In the genomic region with DNA sequence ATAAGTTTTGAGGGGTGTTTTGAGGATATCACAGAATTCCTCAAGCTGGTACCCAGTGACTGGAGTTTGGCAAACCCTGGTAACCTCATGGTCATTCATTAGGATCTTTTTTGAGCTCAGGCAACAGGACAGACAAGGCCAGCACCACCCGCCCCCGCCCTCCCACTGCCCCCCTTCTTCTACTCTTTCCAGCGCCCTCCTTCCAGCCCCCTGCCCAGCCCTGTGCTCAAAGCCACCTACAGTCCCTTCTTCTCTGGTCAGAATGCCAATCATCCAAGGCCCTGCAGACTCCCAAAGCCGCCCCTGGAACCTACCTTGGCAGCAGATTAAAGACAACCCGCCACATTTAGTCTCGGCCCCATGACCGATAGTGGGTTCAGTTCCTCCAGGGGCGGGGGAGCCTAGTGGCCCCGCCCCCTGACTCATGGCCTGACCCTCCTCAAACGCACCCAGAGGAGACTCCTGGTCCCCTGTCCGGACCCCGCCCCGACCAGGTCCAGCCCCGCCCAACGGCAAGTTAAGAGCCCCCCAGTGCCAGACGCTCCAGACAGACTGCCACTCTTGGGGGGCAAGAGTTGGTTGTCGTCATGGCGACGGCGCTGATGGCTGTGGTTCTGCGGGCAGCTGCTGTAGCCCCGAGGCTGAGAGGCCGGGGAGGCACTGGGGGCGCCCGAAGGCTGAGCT, we compare ENCODE assay signal across 1 cellular context.
TF ChIP-seq lines count a peak whose summit lies in the region.

A gene with protein sequence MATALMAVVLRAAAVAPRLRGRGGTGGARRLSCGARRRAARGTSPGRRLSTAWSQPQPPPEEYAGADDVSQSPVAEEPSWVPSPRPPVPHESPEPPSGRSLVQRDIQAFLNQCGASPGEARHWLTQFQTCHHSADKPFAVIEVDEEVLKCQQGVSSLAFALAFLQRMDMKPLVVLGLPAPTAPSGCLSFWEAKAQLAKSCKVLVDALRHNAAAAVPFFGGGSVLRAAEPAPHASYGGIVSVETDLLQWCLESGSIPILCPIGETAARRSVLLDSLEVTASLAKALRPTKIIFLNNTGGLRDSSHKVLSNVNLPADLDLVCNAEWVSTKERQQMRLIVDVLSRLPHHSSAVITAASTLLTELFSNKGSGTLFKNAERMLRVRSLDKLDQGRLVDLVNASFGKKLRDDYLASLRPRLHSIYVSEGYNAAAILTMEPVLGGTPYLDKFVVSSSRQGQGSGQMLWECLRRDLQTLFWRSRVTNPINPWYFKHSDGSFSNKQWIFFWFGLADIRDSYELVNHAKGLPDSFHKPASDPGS (plus strand): TSS at position 546 of the 684 bp plus-strand sequence. CDS start 42 bp downstream, at position 588.

TF ChIP-seq in HepG2, 621 proteins besides CTCF, POLR2A, EP300 and RAD21 (continued from another document and continues in another):
- TF ChIP-seq YY1 (IDR thresholded peaks at IDR 0.05; ENCODE audit: insufficient read depth, insufficient replicate concordance, low read depth, low read length) (peak; percentile 51), ZNF564 (CRISPR knock-in tag; IDR thresholded peaks at IDR 0.05) (no peak), ZSCAN29 (CRISPR knock-in tag; conservative IDR thresholded peaks at IDR 0.05) (no peak), ONECUT2 (CRISPR knock-in tag; IDR thresholded peaks at IDR 0.05) (no peak), TBX2 (CRISPR knock-in tag; IDR thresholded peaks at IDR 0.05; ENCODE audit: borderline replicate concordance) (no peak), ZNF589 (CRISPR knock-in tag; conservative IDR thresholded peaks at IDR 0.05) (no peak), ASH2L (IDR thresholded peaks at IDR 0.05; ENCODE audit: insufficient read length, low read depth, low read length) (no peak), TEAD2 (CRISPR knock-in tag; IDR thresholded peaks at IDR 0.05) (no peak), NAIF1 (CRISPR knock-in tag; IDR thresholded peaks at IDR 0.05; ENCODE audit: borderline replicate concordance) (no peak), ZNF343 (CRISPR knock-in tag; IDR thresholded peaks at IDR 0.05) (0 out of 2 replicates have a peak, but pooled peaks have one; percentile 24), NR2C2 (CRISPR knock-in tag; IDR thresholded peaks at IDR 0.05; ENCODE audit: borderline replicate concordance) (no peak), RNF2 (conservative IDR thresholded peaks at IDR 0.05; ENCODE audit: low read depth) (no peak), ZEB1 (IDR thresholded peaks at IDR 0.05; ENCODE audit: insufficient replicate concordance, low read depth) (no peak), POLR2AphosphoS2 (IDR thresholded peaks at IDR 0.05; ENCODE audit: low read depth, low read length) (no peak), ZMYM3 (CRISPR knock-in tag; IDR thresholded peaks at IDR 0.05) (no peak), ZNF350 (CRISPR knock-in tag; IDR thresholded peaks at IDR 0.05; ENCODE audit: borderline replicate concordance, low read depth) (no peak), ZNF264 (CRISPR knock-in tag; IDR thresholded peaks at IDR 0.05) (no peak), ZSCAN31 (CRISPR knock-in tag; IDR thresholded peaks at IDR 0.05; ENCODE audit: low read depth) (no peak), CBX1 (IDR thresholded peaks at IDR 0.05; ENCODE audit: low read depth) (no peak), MYNN (CRISPR knock-in tag; IDR thresholded peaks at IDR 0.05; ENCODE audit: low read depth) (no peak; the same call in 1 of the 2 replicates), ZNF563 (CRISPR knock-in tag; IDR thresholded peaks at IDR 0.05) (no peak), SRY (CRISPR knock-in tag; IDR thresholded peaks at IDR 0.05) (no peak; the same call in 1 of the 2 replicates), ZSCAN25 (CRISPR knock-in tag; IDR thresholded peaks at IDR 0.05) (peak; percentile 56; the same call in 1 of the 2 replicates), ISX (CRISPR knock-in tag; conservative IDR thresholded peaks at IDR 0.05) (no peak), YEATS4 (CRISPR knock-in tag; IDR thresholded peaks at IDR 0.05; ENCODE audit: borderline replicate concordance) (no peak), ZNF253 (CRISPR knock-in tag; IDR thresholded peaks at IDR 0.05; ENCODE audit: borderline replicate concordance) (no peak)
- TF ChIP-seq, protein P1, sequence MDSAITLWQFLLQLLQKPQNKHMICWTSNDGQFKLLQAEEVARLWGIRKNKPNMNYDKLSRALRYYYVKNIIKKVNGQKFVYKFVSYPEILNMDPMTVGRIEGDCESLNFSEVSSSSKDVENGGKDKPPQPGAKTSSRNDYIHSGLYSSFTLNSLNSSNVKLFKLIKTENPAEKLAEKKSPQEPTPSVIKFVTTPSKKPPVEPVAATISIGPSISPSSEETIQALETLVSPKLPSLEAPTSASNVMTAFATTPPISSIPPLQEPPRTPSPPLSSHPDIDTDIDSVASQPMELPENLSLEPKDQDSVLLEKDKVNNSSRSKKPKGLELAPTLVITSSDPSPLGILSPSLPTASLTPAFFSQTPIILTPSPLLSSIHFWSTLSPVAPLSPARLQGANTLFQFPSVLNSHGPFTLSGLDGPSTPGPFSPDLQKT (CRISPR knock-in tag; IDR thresholded peaks at IDR 0.05; ENCODE audit: borderline replicate concordance), result no peak
- TF ChIP-seq, protein P2, sequence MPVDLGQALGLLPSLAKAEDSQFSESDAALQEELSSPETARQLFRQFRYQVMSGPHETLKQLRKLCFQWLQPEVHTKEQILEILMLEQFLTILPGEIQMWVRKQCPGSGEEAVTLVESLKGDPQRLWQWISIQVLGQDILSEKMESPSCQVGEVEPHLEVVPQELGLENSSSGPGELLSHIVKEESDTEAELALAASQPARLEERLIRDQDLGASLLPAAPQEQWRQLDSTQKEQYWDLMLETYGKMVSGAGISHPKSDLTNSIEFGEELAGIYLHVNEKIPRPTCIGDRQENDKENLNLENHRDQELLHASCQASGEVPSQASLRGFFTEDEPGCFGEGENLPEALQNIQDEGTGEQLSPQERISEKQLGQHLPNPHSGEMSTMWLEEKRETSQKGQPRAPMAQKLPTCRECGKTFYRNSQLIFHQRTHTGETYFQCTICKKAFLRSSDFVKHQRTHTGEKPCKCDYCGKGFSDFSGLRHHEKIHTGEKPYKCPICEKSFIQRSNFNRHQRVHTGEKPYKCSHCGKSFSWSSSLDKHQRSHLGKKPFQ (CRISPR knock-in tag; IDR thresholded peaks at IDR 0.05; ENCODE audit: insufficient replicate concordance), result no peak
- TF ChIP-seq, protein P3, sequence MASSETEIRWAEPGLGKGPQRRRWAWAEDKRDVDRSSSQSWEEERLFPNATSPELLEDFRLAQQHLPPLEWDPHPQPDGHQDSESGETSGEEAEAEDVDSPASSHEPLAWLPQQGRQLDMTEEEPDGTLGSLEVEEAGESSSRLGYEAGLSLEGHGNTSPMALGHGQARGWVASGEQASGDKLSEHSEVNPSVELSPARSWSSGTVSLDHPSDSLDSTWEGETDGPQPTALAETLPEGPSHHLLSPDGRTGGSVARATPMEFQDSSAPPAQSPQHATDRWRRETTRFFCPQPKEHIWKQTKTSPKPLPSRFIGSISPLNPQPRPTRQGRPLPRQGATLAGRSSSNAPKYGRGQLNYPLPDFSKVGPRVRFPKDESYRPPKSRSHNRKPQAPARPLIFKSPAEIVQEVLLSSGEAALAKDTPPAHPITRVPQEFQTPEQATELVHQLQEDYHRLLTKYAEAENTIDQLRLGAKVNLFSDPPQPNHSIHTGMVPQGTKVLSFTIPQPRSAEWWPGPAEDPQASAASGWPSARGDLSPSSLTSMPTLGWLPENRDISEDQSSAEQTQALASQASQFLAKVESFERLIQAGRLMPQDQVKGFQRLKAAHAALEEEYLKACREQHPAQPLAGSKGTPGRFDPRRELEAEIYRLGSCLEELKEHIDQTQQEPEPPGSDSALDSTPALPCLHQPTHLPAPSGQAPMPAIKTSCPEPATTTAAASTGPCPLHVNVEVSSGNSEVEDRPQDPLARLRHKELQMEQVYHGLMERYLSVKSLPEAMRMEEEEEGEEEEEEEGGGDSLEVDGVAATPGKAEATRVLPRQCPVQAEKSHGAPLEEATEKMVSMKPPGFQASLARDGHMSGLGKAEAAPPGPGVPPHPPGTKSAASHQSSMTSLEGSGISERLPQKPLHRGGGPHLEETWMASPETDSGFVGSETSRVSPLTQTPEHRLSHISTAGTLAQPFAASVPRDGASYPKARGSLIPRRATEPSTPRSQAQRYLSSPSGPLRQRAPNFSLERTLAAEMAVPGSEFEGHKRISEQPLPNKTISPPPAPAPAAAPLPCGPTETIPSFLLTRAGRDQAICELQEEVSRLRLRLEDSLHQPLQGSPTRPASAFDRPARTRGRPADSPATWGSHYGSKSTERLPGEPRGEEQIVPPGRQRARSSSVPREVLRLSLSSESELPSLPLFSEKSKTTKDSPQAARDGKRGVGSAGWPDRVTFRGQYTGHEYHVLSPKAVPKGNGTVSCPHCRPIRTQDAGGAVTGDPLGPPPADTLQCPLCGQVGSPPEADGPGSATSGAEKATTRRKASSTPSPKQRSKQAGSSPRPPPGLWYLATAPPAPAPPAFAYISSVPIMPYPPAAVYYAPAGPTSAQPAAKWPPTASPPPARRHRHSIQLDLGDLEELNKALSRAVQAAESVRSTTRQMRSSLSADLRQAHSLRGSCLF (CRISPR knock-in tag; IDR thresholded peaks at IDR 0.05; ENCODE audit: borderline replicate concordance), result no peak
- TF ChIP-seq, protein P4, sequence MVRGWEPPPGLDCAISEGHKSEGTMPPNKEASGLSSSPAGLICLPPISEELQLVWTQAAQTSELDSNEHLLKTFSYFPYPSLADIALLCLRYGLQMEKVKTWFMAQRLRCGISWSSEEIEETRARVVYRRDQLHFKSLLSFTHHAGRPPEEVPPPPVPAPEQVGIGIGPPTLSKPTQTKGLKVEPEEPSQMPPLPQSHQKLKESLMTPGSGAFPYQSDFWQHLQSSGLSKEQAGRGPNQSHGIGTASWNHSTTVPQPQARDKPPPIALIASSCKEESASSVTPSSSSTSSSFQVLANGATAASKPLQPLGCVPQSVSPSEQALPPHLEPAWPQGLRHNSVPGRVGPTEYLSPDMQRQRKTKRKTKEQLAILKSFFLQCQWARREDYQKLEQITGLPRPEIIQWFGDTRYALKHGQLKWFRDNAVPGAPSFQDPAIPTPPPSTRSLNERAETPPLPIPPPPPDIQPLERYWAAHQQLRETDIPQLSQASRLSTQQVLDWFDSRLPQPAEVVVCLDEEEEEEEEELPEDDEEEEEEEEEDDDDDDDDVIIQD (CRISPR knock-in tag; IDR thresholded peaks at IDR 0.05; ENCODE audit: low read depth), result no peak
- TF ChIP-seq, protein P5, sequence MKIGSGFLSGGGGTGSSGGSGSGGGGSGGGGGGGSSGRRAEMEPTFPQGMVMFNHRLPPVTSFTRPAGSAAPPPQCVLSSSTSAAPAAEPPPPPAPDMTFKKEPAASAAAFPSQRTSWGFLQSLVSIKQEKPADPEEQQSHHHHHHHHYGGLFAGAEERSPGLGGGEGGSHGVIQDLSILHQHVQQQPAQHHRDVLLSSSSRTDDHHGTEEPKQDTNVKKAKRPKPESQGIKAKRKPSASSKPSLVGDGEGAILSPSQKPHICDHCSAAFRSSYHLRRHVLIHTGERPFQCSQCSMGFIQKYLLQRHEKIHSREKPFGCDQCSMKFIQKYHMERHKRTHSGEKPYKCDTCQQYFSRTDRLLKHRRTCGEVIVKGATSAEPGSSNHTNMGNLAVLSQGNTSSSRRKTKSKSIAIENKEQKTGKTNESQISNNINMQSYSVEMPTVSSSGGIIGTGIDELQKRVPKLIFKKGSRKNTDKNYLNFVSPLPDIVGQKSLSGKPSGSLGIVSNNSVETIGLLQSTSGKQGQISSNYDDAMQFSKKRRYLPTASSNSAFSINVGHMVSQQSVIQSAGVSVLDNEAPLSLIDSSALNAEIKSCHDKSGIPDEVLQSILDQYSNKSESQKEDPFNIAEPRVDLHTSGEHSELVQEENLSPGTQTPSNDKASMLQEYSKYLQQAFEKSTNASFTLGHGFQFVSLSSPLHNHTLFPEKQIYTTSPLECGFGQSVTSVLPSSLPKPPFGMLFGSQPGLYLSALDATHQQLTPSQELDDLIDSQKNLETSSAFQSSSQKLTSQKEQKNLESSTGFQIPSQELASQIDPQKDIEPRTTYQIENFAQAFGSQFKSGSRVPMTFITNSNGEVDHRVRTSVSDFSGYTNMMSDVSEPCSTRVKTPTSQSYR (CRISPR knock-in tag; IDR thresholded peaks at IDR 0.05; ENCODE audit: borderline replicate concordance), result no peak
- TF ChIP-seq, protein P6, sequence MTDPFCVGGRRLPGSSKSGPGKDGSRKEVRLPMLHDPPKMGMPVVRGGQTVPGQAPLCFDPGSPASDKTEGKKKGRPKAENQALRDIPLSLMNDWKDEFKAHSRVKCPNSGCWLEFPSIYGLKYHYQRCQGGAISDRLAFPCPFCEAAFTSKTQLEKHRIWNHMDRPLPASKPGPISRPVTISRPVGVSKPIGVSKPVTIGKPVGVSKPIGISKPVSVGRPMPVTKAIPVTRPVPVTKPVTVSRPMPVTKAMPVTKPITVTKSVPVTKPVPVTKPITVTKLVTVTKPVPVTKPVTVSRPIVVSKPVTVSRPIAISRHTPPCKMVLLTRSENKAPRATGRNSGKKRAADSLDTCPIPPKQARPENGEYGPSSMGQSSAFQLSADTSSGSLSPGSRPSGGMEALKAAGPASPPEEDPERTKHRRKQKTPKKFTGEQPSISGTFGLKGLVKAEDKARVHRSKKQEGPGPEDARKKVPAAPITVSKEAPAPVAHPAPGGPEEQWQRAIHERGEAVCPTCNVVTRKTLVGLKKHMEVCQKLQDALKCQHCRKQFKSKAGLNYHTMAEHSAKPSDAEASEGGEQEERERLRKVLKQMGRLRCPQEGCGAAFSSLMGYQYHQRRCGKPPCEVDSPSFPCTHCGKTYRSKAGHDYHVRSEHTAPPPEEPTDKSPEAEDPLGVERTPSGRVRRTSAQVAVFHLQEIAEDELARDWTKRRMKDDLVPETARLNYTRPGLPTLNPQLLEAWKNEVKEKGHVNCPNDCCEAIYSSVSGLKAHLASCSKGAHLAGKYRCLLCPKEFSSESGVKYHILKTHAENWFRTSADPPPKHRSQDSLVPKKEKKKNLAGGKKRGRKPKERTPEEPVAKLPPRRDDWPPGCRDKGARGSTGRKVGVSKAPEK (CRISPR knock-in tag; IDR thresholded peaks at IDR 0.05; ENCODE audit: borderline replicate concordance), result no peak
- TF ChIP-seq, protein P7, sequence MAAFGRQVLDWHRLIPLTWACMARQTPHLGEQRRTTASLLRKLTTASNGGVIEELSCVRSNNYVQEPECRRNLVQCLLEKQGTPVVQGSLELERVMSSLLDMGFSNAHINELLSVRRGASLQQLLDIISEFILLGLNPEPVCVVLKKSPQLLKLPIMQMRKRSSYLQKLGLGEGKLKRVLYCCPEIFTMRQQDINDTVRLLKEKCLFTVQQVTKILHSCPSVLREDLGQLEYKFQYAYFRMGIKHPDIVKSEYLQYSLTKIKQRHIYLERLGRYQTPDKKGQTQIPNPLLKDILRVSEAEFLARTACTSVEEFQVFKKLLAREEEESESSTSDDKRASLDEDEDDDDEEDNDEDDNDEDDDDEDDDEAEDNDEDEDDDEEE (CRISPR knock-in tag; IDR thresholded peaks at IDR 0.05), result no peak
- TF ChIP-seq, protein P8, sequence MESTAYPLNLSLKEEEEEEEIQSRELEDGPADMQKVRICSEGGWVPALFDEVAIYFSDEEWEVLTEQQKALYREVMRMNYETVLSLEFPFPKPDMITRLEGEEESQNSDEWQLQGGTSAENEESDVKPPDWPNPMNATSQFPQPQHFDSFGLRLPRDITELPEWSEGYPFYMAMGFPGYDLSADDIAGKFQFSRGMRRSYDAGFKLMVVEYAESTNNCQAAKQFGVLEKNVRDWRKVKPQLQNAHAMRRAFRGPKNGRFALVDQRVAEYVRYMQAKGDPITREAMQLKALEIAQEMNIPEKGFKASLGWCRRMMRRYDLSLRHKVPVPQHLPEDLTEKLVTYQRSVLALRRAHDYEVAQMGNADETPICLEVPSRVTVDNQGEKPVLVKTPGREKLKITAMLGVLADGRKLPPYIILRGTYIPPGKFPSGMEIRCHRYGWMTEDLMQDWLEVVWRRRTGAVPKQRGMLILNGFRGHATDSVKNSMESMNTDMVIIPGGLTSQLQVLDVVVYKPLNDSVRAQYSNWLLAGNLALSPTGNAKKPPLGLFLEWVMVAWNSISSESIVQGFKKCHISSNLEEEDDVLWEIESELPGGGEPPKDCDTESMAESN (CRISPR knock-in tag; conservative IDR thresholded peaks at IDR 0.05), result no peak
